23 cellular contexts compared by ENCODE assay signal in the genomic region with DNA sequence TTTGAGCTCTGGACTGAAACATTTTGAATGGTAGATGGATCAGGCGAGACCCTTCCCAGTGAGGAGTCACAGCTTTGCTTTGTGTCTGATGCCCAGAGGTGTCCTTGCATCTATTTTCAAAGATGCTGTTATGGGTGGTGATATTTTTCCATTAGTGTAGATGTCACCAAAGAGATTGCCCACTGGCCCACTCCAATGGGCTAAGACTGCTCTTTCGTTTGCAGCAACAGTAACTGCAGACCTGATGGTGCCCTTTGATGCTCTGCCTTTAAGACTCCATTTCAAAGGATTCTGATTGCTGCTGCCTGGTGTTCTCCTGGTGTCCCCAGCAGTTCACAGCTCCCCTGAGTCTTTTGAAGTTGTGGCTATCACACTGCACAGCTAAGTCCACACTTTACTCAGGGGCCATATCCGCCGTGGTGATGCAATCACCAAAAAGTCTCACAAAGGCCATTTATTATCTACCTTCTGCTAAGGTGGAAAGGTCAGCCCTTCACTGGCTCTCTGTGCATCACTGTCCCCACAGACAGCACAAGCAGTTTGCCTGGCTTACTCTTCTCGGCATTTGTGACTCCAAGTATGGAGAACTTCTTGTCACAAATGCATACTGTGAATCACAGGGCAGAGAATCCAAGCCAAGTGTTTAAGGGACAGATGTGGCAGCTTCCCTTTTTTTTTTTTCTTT. TPM values are rescaled to one million over a fixed set of nuclear protein-coding genes. Genes with fewer than 3 reads are reported as not detected.
DNase-seq lines count a peak whose midpoint lies in the region; ATAC-seq, FAIRE-seq and TF ChIP-seq lines count a peak whose summit lies in the region.
"Had no signal": no experiment of that assay in that cellular context is flagged by ENCODE, and none has a peak within 500 bp of the region (broad histone marks: within the 10 kb centered on the region; RNA-seq: fewer than 3 reads in every experiment).

No MANE protein-coding gene starts in this region.

- H3K27me3 ChIP-seq in HepG2 (ENCODE audit: control insufficient read depth in 1 of 2, insufficient read depth in 2 of 2, low read length in 2 of 2): no peaks in the 10 kb centered on the region
- H3K27me3 ChIP-seq in right lobe of liver: no peaks in the 10 kb centered on the region
- H3K27me3 ChIP-seq in H1 (replicated peaks in 1 of 4; ENCODE audit: control insufficient read depth in 3 of 4, extremely low read depth in 1 of 4, insufficient read depth in 3 of 4, low read length in 3 of 4): no peaks in the 10 kb centered on the region; a peak in 1 of 7 replicates
- H3K27me3 ChIP-seq in mesenchymal stem cell (ENCODE audit: control insufficient read depth in 1 of 2, insufficient read depth in 1 of 2, low read length in 2 of 2): no peaks in the 10 kb centered on the region
- H3K27me3 ChIP-seq in PC-3 (ENCODE audit: low read length): no peaks in the 10 kb centered on the region
- H3K27me3 ChIP-seq: BLaER1, MG63 had no signal

- H3K36me3 ChIP-seq in HepG2 (replicated peaks in 1 of 2; ENCODE audit: control insufficient read depth in 1 of 2, insufficient read depth in 2 of 2, low read length in 2 of 2) (no peaks in the 10 kb centered on the region), right lobe of liver (no peaks in the 10 kb centered on the region), H1 (ENCODE audit: control insufficient read depth in 2 of 4, insufficient read depth in 4 of 4, low read length in 3 of 4) (no peaks in the 10 kb centered on the region), mesenchymal stem cell (ENCODE audit: control insufficient read depth in 1 of 2, insufficient read depth in 2 of 2, low read depth in 1 of 2, low read length in 2 of 2) (no peaks in the 10 kb centered on the region), PC-3 (ENCODE audit: low read depth, low read length) (no peaks in the 10 kb centered on the region)
- H3K36me3 ChIP-seq: BLaER1, HAP-1, MG63 had no signal

- H3K79me1 ChIP-seq in H1 (ENCODE audit: low read depth, low read length) (no peaks in the 10 kb centered on the region), mesenchymal stem cell (replicated peaks; ENCODE audit: low read length, poor library complexity, severe bottlenecking) (no peaks in the 10 kb centered on the region)

- CTCF ChIA-PET in HepG2 (lab: Yijun Ruan, JAX; ENCODE audit: low intra/inter-chr PET ratio, low total read pairs): interaction anchor here (1.8 kb wide), 1 partner anchor 72 kb away, joined by 7 read pairs; no protein-coding TSS in a partner anchor
- CTCF ChIA-PET in H1 (lab: Charles Lee; ENCODE audit: partially characterized antibody): interaction anchor here (1.3 to 3.8 kb wide), 5 partner anchors 10 to 96 kb away, joined by 4 to 20 read pairs (median 6); no protein-coding TSS in a partner anchor
- CTCF ChIA-PET in PC-3 (lab: Charles Lee): no interaction called here

- POLR2A ChIA-PET in HepG2 (lab: Yijun Ruan, JAX) (interaction anchor here (0.8 to 4.0 kb wide), 21 partner anchors 9 to 130 kb away, joined by 3 to 81 read pairs (median 5); no protein-coding TSS in a partner anchor), H1 (lab: Charles Lee; ENCODE audit: partially characterized antibody) (no interaction called here), PC-3 (lab: Charles Lee; ENCODE audit: unreplicated experiment) (no interaction called here)

- peak overlapping the region; percentile 51 for H3K4me2 ChIP-seq in HepG2 (ENCODE audit: low read depth, low read length)
- H3K4me2 ChIP-seq in H1 (ENCODE audit: insufficient read depth in 1 of 2, low read depth in 2 of 2, low read length in 2 of 2): no peak overlapping the region
- H3K4me2 ChIP-seq in mesenchymal stem cell (ENCODE audit: low read length, poor library complexity, severe bottlenecking): no peak overlapping the region
- H3K4me2 ChIP-seq in PC-3 (ENCODE audit: low read length): no peak overlapping the region
- H3K4me2 ChIP-seq: BLaER1, SK-N-SH had no signal

- no peak overlapping the region for H2AFZ ChIP-seq in HepG2 (ENCODE audit: low read length)
- 0 out of 2 replicates have a peak overlapping the region, but pooled peaks have one; percentile 38 for H2AFZ ChIP-seq in H1 (ENCODE audit: low read length)
- no peak overlapping the region for H2AFZ ChIP-seq in mesenchymal stem cell (ENCODE audit: low read depth, low read length)
- H2AFZ ChIP-seq in PC-3 (ENCODE audit: low read length): no peak overlapping the region

- H4K91ac ChIP-seq in H1 (replicated peaks; ENCODE audit: insufficient read length, low read length) (no peak overlapping the region), mesenchymal stem cell (ENCODE audit: low read length) (no peak overlapping the region)

- H3K4ac ChIP-seq in H1 (replicated peaks; ENCODE audit: insufficient read length, low read depth, low read length) (no peak overlapping the region), mesenchymal stem cell (ENCODE audit: low read depth in 1 of 2, low read length in 2 of 2) (no peak overlapping the region)

- BruUV-seq in HepG2 (replicated peaks; lab: Mats Ljungman, UMichigan) (no TSS peak), PC-3 (replicated peaks; lab: Mats Ljungman, UMichigan) (no TSS peak)

- no peak overlapping the region for H3K56ac ChIP-seq in H1 (replicated peaks; ENCODE audit: insufficient read length, low read depth, low read length)

- H2BK12ac ChIP-seq in H1 (ENCODE audit: low read depth, low read length) (no peak overlapping the region), mesenchymal stem cell (ENCODE audit: low read length in 2 of 2) (no peak overlapping the region)

- H3K23ac ChIP-seq in H1 (ENCODE audit: insufficient read length) (no peak overlapping the region), mesenchymal stem cell (ENCODE audit: low read length in 2 of 2) (no peak overlapping the region)

- no peak overlapping the region for H2BK15ac ChIP-seq in H1 (ENCODE audit: low read length)
- no peak overlapping the region for H2BK15ac ChIP-seq in mesenchymal stem cell (ENCODE audit: low read depth, poor library complexity, severe bottlenecking)

- TF ChIP-seq CTCF in HepG2 (CRISPR knock-in tag; IDR thresholded peaks at IDR 0.05) (peak; percentile 40; the same call in 1 of the 2 replicates), right lobe of liver (IDR thresholded peaks at IDR 0.05) (no peak), H1 (IDR thresholded peaks at IDR 0.05; ENCODE audit: control extremely low read depth in 1 of 3, insufficient read depth in 1 of 3, low read depth in 1 of 3, low read length in 3 of 3) (no peak), PC-3 (conservative IDR thresholded peaks at IDR 0.05; ENCODE audit: low read depth, low read length) (no peak)

- peak; percentile 55 to 74 for TF ChIP-seq POLR2A in HepG2 (IDR thresholded peaks at IDR 0.05; ENCODE audit: insufficient read depth in 1 of 2, low read depth in 2 of 2, low read length in 2 of 2)
- TF ChIP-seq POLR2A in right lobe of liver (IDR thresholded peaks at IDR 0.05): no peak
- no peak for TF ChIP-seq POLR2A in H1 (IDR thresholded peaks at IDR 0.05; ENCODE audit: control extremely low read depth in 1 of 2, low read depth in 2 of 2, low read length in 2 of 2)

- H4K8ac ChIP-seq in H1 (ENCODE audit: extremely low read depth, insufficient read depth, low read length): no peak overlapping the region; the same call in 1 of the 2 replicates
- no peak overlapping the region for H4K8ac ChIP-seq in mesenchymal stem cell (ENCODE audit: low read length)

- H3K79me2 ChIP-seq in HepG2 (ENCODE audit: insufficient read depth, low read length) (no peaks in the 10 kb centered on the region), H1 (ENCODE audit: control insufficient read depth in 1 of 2, insufficient read depth in 2 of 2, low read length in 2 of 2) (no peaks in the 10 kb centered on the region), PC-3 (ENCODE audit: low read length) (no peaks in the 10 kb centered on the region)

- no peaks in the 10 kb centered on the region for H4K20me1 ChIP-seq in HepG2 (ENCODE audit: insufficient read depth, low read length)
- H4K20me1 ChIP-seq in H1 (replicated peaks in 1 of 2; ENCODE audit: control insufficient read depth in 1 of 2, insufficient read depth in 2 of 2, low read length in 2 of 2): no peaks in the 10 kb centered on the region
- H4K20me1 ChIP-seq in PC-3 (ENCODE audit: low read length): no peaks in the 10 kb centered on the region
- H4K20me1 ChIP-seq: BLaER1 had no signal

- FAIRE-seq in HepG2 (lab: Jason Lieb, UNC): peak; percentile 97
- no peak for FAIRE-seq in H1 (lab: Jason Lieb, UNC)
- FAIRE-seq: D721Med, G401.6, GM18507 had no signal

- H3K9me2 ChIP-seq in PC-3 (replicated peaks; ENCODE audit: low read length): no peaks in the 10 kb centered on the region
- H3K9me2 ChIP-seq: SK-N-SH had no signal

- H2BK20ac ChIP-seq in H1 (ENCODE audit: low read length): no peak overlapping the region

- intact Hi-C loops in HepG2 (cut with micrococcal nuclease; ENCODE audit: unreplicated experiment) (loop anchor here (1.0 to 2.0 kb wide), 5 partner anchors 45 to 130 kb away; no protein-coding TSS in a partner anchor), right lobe of liver (cut with DNase I) (no loop called here), PC-3 (cut with micrococcal nuclease) (no loop called here)

- no peaks in the 10 kb centered on the region for H3F3A ChIP-seq in PC-3 (ENCODE audit: low read length, unreplicated experiment)

- 0% methylated on average over 4 of the region's 5 CpGs for WGBS in HepG2 (ENCODE audit: low lambda C conversion rate)
- WGBS in right lobe of liver (ENCODE audit: insufficient coverage, low coverage, low lambda C conversion rate, missing lambda C conversion rate): 21% methylated on average over 5 of the region's 5 CpGs
- WGBS in H1 (ENCODE audit: extremely low coverage in 1 of 2, insufficient coverage in 1 of 2, insufficient read length in 1 of 2, insufficient replicate concordance in 2 of 2, low coverage in 1 of 2, low lambda C conversion rate in 2 of 2, missing lambda C conversion rate in 1 of 2), 2 experiments: 92% methylated on average over 5 of the region's 5 CpGs; no CpG with 5 or more reads in 1 of the 2 experiments
- 89% methylated on average over 5 of the region's 5 CpGs for WGBS in mesenchymal stem cell

- H3K14ac ChIP-seq in H1 (ENCODE audit: insufficient read length) (no peak overlapping the region), mesenchymal stem cell (ENCODE audit: low read length in 2 of 2) (no peak overlapping the region)

- peak; percentile 100 for TF ChIP-seq EP300 in HepG2 (IDR thresholded peaks at IDR 0.05; ENCODE audit: low read depth in 2 of 2, low read length in 2 of 2)
- TF ChIP-seq EP300 in HepG2 (CRISPR knock-in tag; IDR thresholded peaks at IDR 0.05; ENCODE audit: borderline replicate concordance): peak; percentile 100
- TF ChIP-seq EP300 in H1 (IDR thresholded peaks at IDR 0.05; ENCODE audit: borderline replicate concordance in 1 of 2, low read depth in 2 of 2, low read length in 2 of 2): no peak

- H3K27ac ChIP-seq in HepG2 (ENCODE audit: extremely low read length, insufficient read depth, low read length) (peak overlapping the region; percentile 96), right lobe of liver (no peak overlapping the region), H1 (ENCODE audit: low read depth, low read length) (no peak overlapping the region), mesenchymal stem cell (ENCODE audit: low read length, poor library complexity, severe bottlenecking) (no peak overlapping the region), PC-3 (ENCODE audit: low read length) (no peak overlapping the region)
- H3K27ac ChIP-seq: BLaER1 had no signal

- peak overlapping the region; percentile 78 for H3K9ac ChIP-seq in HepG2 (ENCODE audit: insufficient read depth, low read depth, low read length)
- H3K9ac ChIP-seq in H1 (replicated peaks in 1 of 4; ENCODE audit: extremely low read depth in 1 of 4, low read depth in 3 of 4, low read length in 3 of 4): no peak overlapping the region
- no peak overlapping the region for H3K9ac ChIP-seq in mesenchymal stem cell (ENCODE audit: low read length)
- H3K9ac ChIP-seq in PC-3 (ENCODE audit: low read length): no peak overlapping the region
- H3K9ac ChIP-seq: BLaER1, SK-N-SH had no signal

- DNase-seq in HepG2 (ENCODE audit: low spot score): peak; percentile 100
- DNase-seq in right lobe of liver: no peak
- DNase-seq in NOMO-1 treated with DMSO at 0.1 percent for 48 hours (lab: John Stamatoyannopoulos, UW; ENCODE audit: unreplicated experiment): peak; percentile 80
- DNase-seq in H1 (ENCODE audit: low read depth in 1 of 2, low spot score in 2 of 2): no peak
- DNase-seq in mesenchymal stem cell: no peak
- DNase-seq in NCI-H446 (lab: John Stamatoyannopoulos, UW): no peak
- DNase-seq in PC-3: no peak
- DNase-seq: CD8-positive, alpha-beta T cell; DMS79 treated with DMSO at 0.1 percent for 48 hours; MG63; NCI-H1417; NCI-H2029; NCI-H510A; NCI-H774; SHP77; SK-N-SH had no signal

- H3K4me1 ChIP-seq in HepG2 (ENCODE audit: insufficient read depth, low read length) (peaks cover 95% of the 10 kb centered on the region), right lobe of liver (no peaks in the 10 kb centered on the region), H1 (replicated peaks in 1 of 4; ENCODE audit: control insufficient read depth in 3 of 4, insufficient read depth in 4 of 4, low read length in 3 of 4) (no peaks in the 10 kb centered on the region), mesenchymal stem cell (ENCODE audit: control insufficient read depth, insufficient read depth, low read depth, low read length) (peaks cover 1% of the 10 kb centered on the region), PC-3 (ENCODE audit: insufficient read depth, low read length) (no peaks in the 10 kb centered on the region)
- H3K4me1 ChIP-seq: HAP-1 had no signal

- in situ Hi-C loops in HepG2 (cut with HindIII; ENCODE audit: extremely low pct_ligation_motif_present, low pct_unique_long_range_greater_than_20kb): no loop called here

- ATAC-seq in HepG2 (peak; percentile 98), right lobe of liver (no peak), GM19463 (IDR thresholded peaks at IDR 0.05; ENCODE audit: unreplicated experiment) (no peak), PC-3 (no peak)
- ATAC-seq: CD8-positive, alpha-beta T cell had no signal

- peak overlapping the region in 1 of 3 experiments; percentile 8; a peak in 1 of 6 replicates for H3K4me3 ChIP-seq in HepG2 (replicated peaks in 1 of 3; ENCODE audit: insufficient read depth in 1 of 3, low read depth in 2 of 3, low read length in 3 of 3)
- H3K4me3 ChIP-seq in right lobe of liver: no peak overlapping the region
- H3K4me3 ChIP-seq in H1 (ENCODE audit: extremely low read depth in 1 of 4, insufficient read depth in 2 of 4, low read depth in 3 of 4, low read length in 4 of 4): no peak overlapping the region
- H3K4me3 ChIP-seq in mesenchymal stem cell (ENCODE audit: insufficient read depth in 1 of 2, low read depth in 1 of 2, low read length in 2 of 2): no peak overlapping the region
- H3K4me3 ChIP-seq in PC-3 (ENCODE audit: low read length): no peak overlapping the region
- H3K4me3 ChIP-seq: BLaER1, HAP-1, MG63 had no signal

- no peaks in the 10 kb centered on the region for H3K23me2 ChIP-seq in H1 (ENCODE audit: low read depth, low read length)

- H4K5ac ChIP-seq in H1 (ENCODE audit: insufficient read length, low read depth, low read length): no peak overlapping the region

- H2BK120ac ChIP-seq in H1 (replicated peaks; ENCODE audit: low read depth, low read length) (no peak overlapping the region), mesenchymal stem cell (ENCODE audit: low read depth, low read length) (no peak overlapping the region)

- TF ChIP-seq RAD21 in HepG2 (CRISPR knock-in tag; IDR thresholded peaks at IDR 0.05) (peak; percentile 78), H1 (IDR thresholded peaks at IDR 0.05 in 1 of 2, conservative IDR thresholded peaks at IDR 0.05 in 1 of 2; ENCODE audit: low read depth in 2 of 2, low read length in 2 of 2) (no peak)

- H2BK5ac ChIP-seq in H1 (ENCODE audit: low read depth, low read length) (no peak overlapping the region), mesenchymal stem cell (ENCODE audit: low read depth, low read length, poor library complexity, severe bottlenecking) (no peak overlapping the region)

- H3K9me3 ChIP-seq in HepG2 (ENCODE audit: low read length) (no peaks in the 10 kb centered on the region), right lobe of liver (no peaks in the 10 kb centered on the region), H1 (ENCODE audit: insufficient read depth in 2 of 2, low read depth in 1 of 2, low read length in 1 of 2) (no peaks in the 10 kb centered on the region), mesenchymal stem cell (ENCODE audit: control insufficient read depth, low read length) (no peaks in the 10 kb centered on the region), PC-3 (ENCODE audit: low read length) (no peaks in the 10 kb centered on the region)
- H3K9me3 ChIP-seq: BLaER1, HAP-1, MG63, SK-N-SH had no signal

- H2AK5ac ChIP-seq in H1 (ENCODE audit: low read depth, low read length) (no peak overlapping the region), mesenchymal stem cell (ENCODE audit: low read length, severe bottlenecking) (no peak overlapping the region)

- H3K18ac ChIP-seq in H1 (ENCODE audit: extremely low read depth, low read length) (no peak overlapping the region), mesenchymal stem cell (ENCODE audit: low read depth in 1 of 2, low read length in 2 of 2) (no peak overlapping the region)

RNA-seq across cellular contexts. Expression of gene NOX3, which starts 56.4 kb away (rescaled TPM):
- 0.18 and 0.24 TPM in 2 replicates for total RNA-seq in HepG2 (2016; rRNA removed; fragmentation: Illumina TruSeq; extraction: Trizol)
- not detected in 2 replicates for total RNA-seq in HepG2 (2016; cell fraction: cytosol; rRNA removed; fragmentation: Illumina TruSeq; extraction: Trizol; ENCODE audit: low read depth)
- total RNA-seq in HepG2 (2016; cell fraction: insoluble cytoplasmic fraction; rRNA removed; fragmentation: Illumina TruSeq; extraction: Trizol): 0.15 and 0.17 TPM in 2 replicates
- total RNA-seq in HepG2 (2016; cell fraction: membrane; rRNA removed; fragmentation: Illumina TruSeq; extraction: Trizol): 0.19 TPM in 1 of 2 replicates, not detected in the other
- 0.28 and 0.31 TPM in 2 replicates for total RNA-seq in HepG2 (2016; cell fraction: nucleus; rRNA removed; fragmentation: Illumina TruSeq; extraction: Trizol)
- polyA plus RNA-seq in HepG2 (2011; rRNA removed): 0.09 and 0.12 TPM in 2 replicates
- polyA plus RNA-seq in HepG2 (2011; cell fraction: cytosol; rRNA removed): 0.05 TPM in 2 replicates
- polyA plus RNA-seq in HepG2 (2011; cell fraction: nucleus; rRNA removed): not detected in 2 replicates
- polyA plus RNA-seq in HepG2 (2012): 0.16 TPM in 1 of 2 replicates, not detected in the other
- polyA plus RNA-seq in HepG2 (2016; cell fraction: cytosol; fragmentation: Illumina TruSeq; extraction: Trizol; ENCODE audit: low read depth): 0.05 TPM in 1 of 2 replicates, not detected in the other
- polyA plus RNA-seq in HepG2 (2016; cell fraction: insoluble cytoplasmic fraction; fragmentation: Illumina TruSeq; extraction: Trizol; ENCODE audit: low read depth): 0.11 TPM in 2 replicates
- 0.15 TPM in 1 of 2 replicates, not detected in the other for polyA plus RNA-seq in HepG2 (2016; cell fraction: membrane; fragmentation: Illumina TruSeq; extraction: Trizol; ENCODE audit: low read depth)
- 0.44 TPM in 1 of 2 replicates, not detected in the other for polyA plus RNA-seq in HepG2 (2016; cell fraction: nucleus; fragmentation: Illumina TruSeq; extraction: Trizol; ENCODE audit: insufficient read depth, low read depth)
- not detected in 2 replicates for polyA minus RNA-seq in HepG2 (2011; rRNA and poly(A)+ RNA removed; ENCODE audit: low replicate concordance)
- polyA minus RNA-seq in HepG2 (2011; cell fraction: cytosol; rRNA and poly(A)+ RNA removed): not detected in 2 replicates
- polyA minus RNA-seq in HepG2 (2011; cell fraction: nucleus; rRNA and poly(A)+ RNA removed): 0.13 and 0.25 TPM in 2 replicates
- total RNA-seq in right lobe of liver: not detected
- not detected in 2 replicates for total RNA-seq in H1 (2021; fragmentation: NEBNext Ultra II Directional; extraction: Animal tissue kit (Norgen Biotek cat#: 25700))
- polyA plus RNA-seq in H1 (2011; rRNA removed): not detected in 2 replicates
- not detected for polyA plus RNA-seq in H1 (2011; cell fraction: cytosol; rRNA removed)
- not detected for polyA plus RNA-seq in H1 (2011; cell fraction: nucleus; rRNA removed)
- not detected in 4 replicates for polyA plus RNA-seq in H1 (2012, experiment 1 of 2)
- polyA plus RNA-seq in H1 (2012, experiment 2 of 2): not detected
- polyA plus RNA-seq in H1 (2013, experiment 1 of 2): 0.02 TPM
- 0.04 TPM for polyA plus RNA-seq in H1 (2013, experiment 2 of 2)
- not detected in 2 replicates for polyA minus RNA-seq in H1 (2011; rRNA and poly(A)+ RNA removed)
- not detected for polyA minus RNA-seq in H1 (2011; cell fraction: cytosol; rRNA and poly(A)+ RNA removed)
- not detected for polyA minus RNA-seq in H1 (2011; cell fraction: nucleus; rRNA and poly(A)+ RNA removed)
- polyA plus RNA-seq in mesenchymal stem cell (2013, experiment 1 of 2): not detected
- not detected for polyA plus RNA-seq in mesenchymal stem cell (2013, experiment 2 of 2)
- not detected in 2 replicates for total RNA-seq in PC-3 (2014; rRNA removed)
- total RNA-seq: A172; CD8-positive, alpha-beta T cell had no signal

Comparison
In these comparisons a context has a peak if more than half of its experiments do, and no peak if none do; other contexts are left out.
1. DNase-seq: peak in HepG2 (single experiment) and NOMO-1 treated with DMSO at 0.1 percent for 48 hours (single experiment); none in right lobe of liver (0 of 3), H1 (0 of 2), mesenchymal stem cell (single experiment), NCI-H446 (0 of 2) and PC-3 (single experiment).
2. POLR2A ChIP-seq: peak in HepG2 (2 of 2); none in right lobe of liver (single experiment) and H1 (0 of 2).
3. Of the 41 proteins assayed by ChIP-seq in both HepG2 and H1: peak only in HepG2: ASH2L, ATF2, ATF3, BRCA1, CBX5, CEBPB and 18 more; only in H1: none; in both: none; in neither: 12; mixed calls (peak in some experiments, not most) for 5.